Comparison of ENCODE assay signal across 8 cellular contexts in the genomic region with DNA sequence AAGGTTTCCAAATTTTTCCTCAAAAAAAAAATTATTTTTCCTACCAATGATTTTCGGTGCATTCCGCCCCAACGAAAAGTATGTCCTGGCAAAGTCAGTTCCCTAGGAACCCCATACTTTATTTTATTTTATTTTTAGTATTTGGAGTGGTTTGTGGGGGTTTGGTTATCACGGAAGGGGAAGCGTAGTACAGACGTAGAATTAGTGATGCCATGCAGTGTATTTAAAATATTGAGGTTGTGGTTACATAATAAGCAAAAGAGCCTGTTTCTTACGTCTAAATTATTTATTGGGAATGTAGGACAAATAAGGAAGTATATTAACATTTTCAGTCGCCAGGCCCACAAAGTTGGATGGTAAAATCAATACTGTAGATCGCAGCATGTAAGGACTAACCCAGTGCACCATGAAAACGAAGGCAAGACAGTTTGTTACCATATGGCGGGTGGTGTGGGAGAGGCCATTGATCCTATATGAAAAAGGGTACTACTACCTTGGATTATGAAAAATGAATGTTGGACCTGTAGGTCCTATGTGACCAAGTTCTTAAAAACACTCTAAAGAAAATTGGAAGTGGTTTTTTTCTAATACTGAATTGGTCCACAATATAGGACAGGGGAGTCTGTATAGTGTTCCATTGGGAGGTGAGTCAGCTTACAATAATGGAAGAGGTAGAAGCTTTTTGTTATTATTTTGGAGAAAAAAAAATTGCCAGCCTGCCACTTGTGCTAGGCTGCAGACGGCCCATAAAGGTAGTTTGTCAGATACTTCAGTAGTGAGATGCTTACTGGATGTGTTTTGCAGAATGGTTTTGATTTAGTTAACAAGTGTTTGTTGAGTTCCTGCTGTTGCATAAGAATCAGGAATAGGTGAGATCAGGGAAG.
DNase-seq lines count a peak whose midpoint lies in the region; ATAC-seq and TF ChIP-seq lines count a peak whose summit lies in the region.

No MANE protein-coding gene starts in this region.

- peaks cover 57% of the 10 kb centered on the region for H3K4me1 Mint-ChIP-seq in activated naive CD4-positive, alpha-beta T cell treated with anti-CD3 and anti-CD28 coated beads, Interleukin-2, amount 50 U/mL, for 24 hours

- TF ChIP-seq CTCF in neutrophil (IDR thresholded peaks at IDR 0.05) = no peak

- H3K27me3 ChIP-seq in neutrophil = no peaks in the 10 kb centered on the region

- H3K9me3 Mint-ChIP-seq in activated naive CD4-positive, alpha-beta T cell treated with anti-CD3 and anti-CD28 coated beads, Interleukin-2, amount 50 U/mL, for 24 hours = no peaks in the 10 kb centered on the region

- peak overlapping the region; percentile 96 for H3K9ac ChIP-seq in SK-N-MC (ENCODE audit: insufficient read length)

- peak overlapping the region; percentile 94 for H3K4me3 Mint-ChIP-seq in activated naive CD4-positive, alpha-beta T cell treated with anti-CD3 and anti-CD28 coated beads, Interleukin-2, amount 50 U/mL, for 24 hours

- peaks cover 16 to 18% of the 10 kb centered on the region in 2 experiments for H3K4me1 ChIP-seq in neutrophil (ENCODE audit: control insufficient read depth in 1 of 2, insufficient read depth in 1 of 2, low read depth in 1 of 2, low read length in 1 of 2)

- H3K36me3 Mint-ChIP-seq in activated naive CD4-positive, alpha-beta T cell treated with anti-CD3 and anti-CD28 coated beads, Interleukin-2, amount 50 U/mL, for 24 hours = peaks cover 13% of the 10 kb centered on the region

- H3K27me3 Mint-ChIP-seq in activated naive CD4-positive, alpha-beta T cell treated with anti-CD3 and anti-CD28 coated beads, Interleukin-2, amount 50 U/mL, for 24 hours = no peaks in the 10 kb centered on the region

- H3K36me3 ChIP-seq in SK-N-MC (ENCODE audit: insufficient read depth, low read length) (peaks cover 18% of the 10 kb centered on the region), neutrophil (no peaks in the 10 kb centered on the region)

- H3K4me3 ChIP-seq in SK-N-MC (peak overlapping the region; percentile 88), neutrophil (ENCODE audit: low read depth in 1 of 2, low read length in 1 of 2) (peak overlapping the region; percentile 86 to 87)

- H3K27ac ChIP-seq in SK-N-MC = peak overlapping the region; percentile 65; the same call in 1 of the 2 replicates
- H3K27ac ChIP-seq in epithelial cell of prostate = peak overlapping the region; percentile 81
- H3K27ac ChIP-seq in neutrophil = peak overlapping the region; percentile 87

- ATAC-seq in activated CD4-positive, CD25-positive, alpha-beta regulatory T cell treated with anti-CD3 and anti-CD28 coated beads, Interleukin-2, amount 50 U/mL, for 24 hours = no peak

- H3K27ac Mint-ChIP-seq in activated naive CD4-positive, alpha-beta T cell treated with anti-CD3 and anti-CD28 coated beads, Interleukin-2, amount 50 U/mL, for 24 hours = peak overlapping the region; percentile 97

- no peak for DNase-seq in activated naive CD4-positive, alpha-beta T cell (lab: John Stamatoyannopoulos, UW)
- DNase-seq in SK-N-MC (ENCODE audit: low read depth, low spot score) = no peak
- no peak for DNase-seq in epithelial cell of prostate (ENCODE audit: low read depth, low spot score)
- no peak for DNase-seq in GM03348 (ENCODE audit: low spot score)
- DNase-seq in activated effector memory CD4-positive, alpha-beta T cell treated with Interleukin-2 at 50 U/mL for 16 hours = no peak

- no peaks in the 10 kb centered on the region; the same call in 1 of the 2 replicates for H3K9me3 ChIP-seq in SK-N-MC (ENCODE audit: low read depth, low read length)
- H3K9me3 ChIP-seq in neutrophil = no peaks in the 10 kb centered on the region
